In genomic region chr2:86330015-86330414, GRCh38 we compare ENCODE assay signal across 17 cellular contexts. TPM values are rescaled to one million over a fixed set of nuclear protein-coding genes. Genes with fewer than 3 reads are reported as not detected.
DNase-seq lines count a peak whose midpoint lies in the region; ATAC-seq and TF ChIP-seq lines count a peak whose summit lies in the region.
"Had no signal": no experiment of that assay in that cellular context is flagged by ENCODE, and none has a peak within 500 bp of the region (broad histone marks: within the 10 kb centered on the region; RNA-seq: fewer than 3 reads in every experiment).

No MANE protein-coding gene starts in this region.

- no peak for TF ChIP-seq CTCF in hepatocyte (IDR thresholded peaks at IDR 0.05; ENCODE audit: poor library complexity)

- no CpG with 5 or more reads among the region's 2 CpGs for WGBS in trophoblast cell (ENCODE audit: extremely low coverage, insufficient coverage, insufficient read length)
- 82% methylated on average over 2 of the region's 2 CpGs for WGBS in hepatocyte (ENCODE audit: low lambda C conversion rate, missing lambda C conversion rate)

- H3K36me3 ChIP-seq in trophoblast cell (ENCODE audit: control insufficient read depth in 1 of 2, insufficient read depth in 2 of 2, low read length in 2 of 2) (no peaks in the 10 kb centered on the region), hepatocyte (replicated peaks; ENCODE audit: insufficient read depth, low read depth) (no peaks in the 10 kb centered on the region)
- H3K36me3 ChIP-seq: BLaER1 had no signal

- no peaks in the 10 kb centered on the region for H3K79me1 ChIP-seq in trophoblast cell (ENCODE audit: low read length)

- H4K91ac ChIP-seq in trophoblast cell (ENCODE audit: low read depth, low read length): no peak overlapping the region

- no peak for ATAC-seq in HG02840 (IDR thresholded peaks at IDR 0.05; ENCODE audit: low FRiP score, unreplicated experiment)

- no peaks in the 10 kb centered on the region for H3K4me1 ChIP-seq in trophoblast cell (ENCODE audit: control insufficient read depth in 1 of 2, insufficient read depth in 2 of 2, low read length in 2 of 2)
- no peaks in the 10 kb centered on the region for H3K4me1 ChIP-seq in hepatocyte (ENCODE audit: insufficient read depth)

- no peak overlapping the region for H2BK12ac ChIP-seq in trophoblast cell (ENCODE audit: low read length)

- H4K12ac ChIP-seq in trophoblast cell (ENCODE audit: low read depth, low read length): no peak overlapping the region

- no peak overlapping the region for H3K18ac ChIP-seq in trophoblast cell (ENCODE audit: low read length)

- DNase-seq in activated CD8-positive, alpha-beta memory T cell treated with anti-CD3 and anti-CD28 coated beads for 24 hours: peak; percentile 15
- DNase-seq in activated CD8-positive, alpha-beta memory T cell treated with anti-CD3 and anti-CD28 coated beads, Interleukin-2, amount 50 U/mL, for 4 hours: no peak
- DNase-seq in MV-4-11 (lab: John Stamatoyannopoulos, UW): peak; percentile 78
- peak; percentile 4 for DNase-seq in SIG-M5 (lab: John Stamatoyannopoulos, UW)
- peak; percentile 17 to 80 for DNase-seq in trophoblast cell
- DNase-seq in glomerular visceral epithelial cell (ENCODE audit: extremely low spot score): no peak
- no peak for DNase-seq in hepatocyte (ENCODE audit: low spot score)
- DNase-seq: 8988T; AML-193; CD4-positive, CD25-positive, alpha-beta regulatory T cell; DMS79; GOT3; H9 had no signal

- no peak overlapping the region for H2BK5ac ChIP-seq in trophoblast cell (ENCODE audit: low read depth, low read length, poor library complexity)

- no peak overlapping the region for H3K27ac ChIP-seq in trophoblast cell (ENCODE audit: low read depth, low read length)
- no peak overlapping the region for H3K27ac ChIP-seq in hepatocyte
- H3K27ac ChIP-seq: BLaER1 had no signal

- no peak overlapping the region for H2AK5ac ChIP-seq in trophoblast cell (ENCODE audit: low read length)

- H3K79me2 ChIP-seq in trophoblast cell (ENCODE audit: control insufficient read depth, insufficient read depth, low read length, poor library complexity) (no peaks in the 10 kb centered on the region), hepatocyte (no peaks in the 10 kb centered on the region)

- no peak overlapping the region for H2AFZ ChIP-seq in trophoblast cell (ENCODE audit: insufficient read depth, low read length, poor library complexity)
- H2AFZ ChIP-seq in hepatocyte: no peak overlapping the region

- H4K8ac ChIP-seq in trophoblast cell (ENCODE audit: low read depth, low read length): no peak overlapping the region

- no peak overlapping the region for H3K4me2 ChIP-seq in trophoblast cell (ENCODE audit: low read length)
- H3K4me2 ChIP-seq in hepatocyte: no peak overlapping the region
- H3K4me2 ChIP-seq: BLaER1 had no signal

- no peaks in the 10 kb centered on the region for H3K9me2 ChIP-seq in hepatocyte (replicated peaks; ENCODE audit: insufficient read depth)

- H3K9ac ChIP-seq in trophoblast cell (ENCODE audit: low read length): no peak overlapping the region
- H3K9ac ChIP-seq: BLaER1 had no signal

- no peak overlapping the region for H3K14ac ChIP-seq in trophoblast cell (ENCODE audit: low read length)

- no peaks in the 10 kb centered on the region for H4K20me1 ChIP-seq in hepatocyte (ENCODE audit: insufficient read depth, poor library complexity, severe bottlenecking)
- H4K20me1 ChIP-seq: BLaER1 had no signal

- H3K27me3 ChIP-seq in trophoblast cell (ENCODE audit: insufficient read depth, low read length) (no peaks in the 10 kb centered on the region), hepatocyte (no peaks in the 10 kb centered on the region)

- H3K9me3 ChIP-seq in trophoblast cell (ENCODE audit: insufficient read depth, low read depth, low read length) (no peaks in the 10 kb centered on the region), hepatocyte (ENCODE audit: low read depth) (no peaks in the 10 kb centered on the region)

- H2BK120ac ChIP-seq in trophoblast cell (ENCODE audit: insufficient read depth, low read length, poor library complexity): no peak overlapping the region

- H3K4ac ChIP-seq in trophoblast cell (ENCODE audit: low read depth, low read length): no peak overlapping the region

- H3K23ac ChIP-seq in trophoblast cell (ENCODE audit: low read length): no peak overlapping the region

- no peak overlapping the region for H3K4me3 ChIP-seq in trophoblast cell (ENCODE audit: low read depth, low read length)
- H3K4me3 ChIP-seq in hepatocyte: no peak overlapping the region
- H3K4me3 ChIP-seq: BLaER1 had no signal

RNA-seq across cellular contexts. Expression of gene REEP1, which starts 7.4 kb away (rescaled TPM):
- polyA plus RNA-seq in trophoblast cell (2013): 22.1 and 24.0 TPM in 2 replicates
- total RNA-seq in hepatocyte: 24.2 and 26.5 TPM in 2 replicates
- polyA plus RNA-seq in hepatocyte: 20.8 and 21.5 TPM in 2 replicates
- total RNA-seq: CD4-positive, CD25-positive, alpha-beta regulatory T cell; HT-29 had no signal
- polyA plus RNA-seq: CD4-positive, CD25-positive, alpha-beta regulatory T cell; IgD-negative memory B cell had no signal

Comparison
In these comparisons a context has a peak if more than half of its experiments do, and no peak if none do; other contexts are left out.
1. DNase-seq: peak in activated CD8-positive, alpha-beta memory T cell treated with anti-CD3 and anti-CD28 coated beads for 24 hours (single experiment), MV-4-11 (single experiment), SIG-M5 (single experiment) and trophoblast cell (2 of 2); none in activated CD8-positive, alpha-beta memory T cell treated with anti-CD3 and anti-CD28 coated beads, Interleukin-2, amount 50 U/mL, for 4 hours (single experiment), glomerular visceral epithelial cell (single experiment) and hepatocyte (single experiment).